Comparison of ENCODE assay signal across 16 cellular contexts in genomic region chr9:35636135-35636876, GRCh38. TPM values are rescaled to one million over a fixed set of nuclear protein-coding genes. Genes with fewer than 3 reads are reported as not detected.
DNase-seq lines count a peak whose midpoint lies in the region; ATAC-seq and TF ChIP-seq lines count a peak whose summit lies in the region.
"Had no signal": no experiment of that assay in that cellular context is flagged by ENCODE, and none has a peak within 500 bp of the region (broad histone marks: within the 10 kb centered on the region; RNA-seq: fewer than 3 reads in every experiment).

No MANE protein-coding gene starts in this region.

- H3K4me3 Mint-ChIP-seq in CD14-positive monocyte (peak overlapping the region in 1 of 2 donors; percentile 53), natural killer cell (peak overlapping the region; percentile 76), progenitor cell of endocrine pancreas (ENCODE audit: low read depth) (no peak overlapping the region)
- H3K4me3 Mint-ChIP-seq in activated naive CD8-positive, alpha-beta T cell, result no peak overlapping the region

- TF ChIP-seq POLR2A in ovary (IDR thresholded peaks at IDR 0.05), result no peak

- TF ChIP-seq CTCF in CD14-positive monocyte (IDR thresholded peaks at IDR 0.05), result no peak
- TF ChIP-seq CTCF in GM10266 (IDR thresholded peaks at IDR 0.05; ENCODE audit: control insufficient read depth, insufficient read depth, low read depth, missing control alignments), result no peak
- no peak for TF ChIP-seq CTCF in natural killer cell (IDR thresholded peaks at IDR 0.05)
- no peak for TF ChIP-seq CTCF in ovary (IDR thresholded peaks at IDR 0.05)
- TF ChIP-seq CTCF in progenitor cell of endocrine pancreas (IDR thresholded peaks at IDR 0.05; ENCODE audit: unreplicated experiment), result no peak

- H3K27ac Mint-ChIP-seq in CD14-positive monocyte (peak overlapping the region; percentile 72 to 92 (median 91)), natural killer cell (peak overlapping the region; percentile 94 to 97), progenitor cell of endocrine pancreas (no peak overlapping the region)
- peak overlapping the region; percentile 43 for H3K27ac Mint-ChIP-seq in activated naive CD8-positive, alpha-beta T cell

- H3K36me3 Mint-ChIP-seq in CD14-positive monocyte (peaks cover 9% of the 10 kb centered on the region in 2 donors), natural killer cell (no peaks in the 10 kb centered on the region), progenitor cell of endocrine pancreas (ENCODE audit: insufficient read depth) (peaks cover 5% of the 10 kb centered on the region)
- peaks cover 7% of the 10 kb centered on the region for H3K36me3 Mint-ChIP-seq in activated naive CD8-positive, alpha-beta T cell

- H3K27me3 Mint-ChIP-seq in CD14-positive monocyte (ENCODE audit: low read depth in 3 of 3), result peaks cover 0 to 2% (median 0%) of the 10 kb centered on the region in 3 donors
- no peaks in the 10 kb centered on the region for H3K27me3 Mint-ChIP-seq in activated naive CD8-positive, alpha-beta T cell
- no peaks in the 10 kb centered on the region for H3K27me3 Mint-ChIP-seq in natural killer cell (ENCODE audit: low read depth in 2 of 2)
- H3K27me3 Mint-ChIP-seq in progenitor cell of endocrine pancreas, result peaks cover 6% of the 10 kb centered on the region

- H3K4me1 ChIP-seq in ovary (ENCODE audit: insufficient read depth), result no peaks in the 10 kb centered on the region
- H3K4me1 ChIP-seq: gastroesophageal sphincter had no signal

- intact Hi-C loops in CD14-positive monocyte (cut with micrococcal nuclease), result no loop called here
- intact Hi-C loops in natural killer cell (cut with micrococcal nuclease), result no loop called here
- intact Hi-C loops in ovary (cut with DNase I), result no loop called here

- H3K4me1 Mint-ChIP-seq in CD14-positive monocyte (peaks cover 76% of the 10 kb centered on the region), natural killer cell (peaks cover 61 to 62% of the 10 kb centered on the region in 2 donors), progenitor cell of endocrine pancreas (ENCODE audit: low read depth) (no peaks in the 10 kb centered on the region)
- H3K4me1 Mint-ChIP-seq in activated naive CD8-positive, alpha-beta T cell (ENCODE audit: low read depth), result peaks cover 48% of the 10 kb centered on the region

- ATAC-seq in natural killer cell, result peak in 2 of 3 donors; percentile 22 to 34
- ATAC-seq in HG03571 (IDR thresholded peaks at IDR 0.05; ENCODE audit: unreplicated experiment), result no peak
- ATAC-seq: gastroesophageal sphincter had no signal

- WGBS in ovary, 3 donors, result 71 to 85% (median 80%) methylated on average over 9 of the region's 9 CpGs

- H3K27ac ChIP-seq in ovary, result no peak overlapping the region
- H3K27ac ChIP-seq: gastroesophageal sphincter had no signal

- H3K27me3 ChIP-seq in ovary, result no peaks in the 10 kb centered on the region
- H3K27me3 ChIP-seq: gastroesophageal sphincter had no signal

- no peak overlapping the region for H3K4me3 ChIP-seq in ovary
- H3K4me3 ChIP-seq: gastroesophageal sphincter had no signal

- H3K9me3 Mint-ChIP-seq in CD14-positive monocyte (peaks cover 0 to 6% (median 3%) of the 10 kb centered on the region in 7 donors), natural killer cell (no peaks in the 10 kb centered on the region), progenitor cell of endocrine pancreas (ENCODE audit: low read depth) (peaks cover 8% of the 10 kb centered on the region)
- H3K9me3 Mint-ChIP-seq in activated naive CD8-positive, alpha-beta T cell (ENCODE audit: low read depth), result no peaks in the 10 kb centered on the region

- H3K9me3 ChIP-seq in ovary, result no peaks in the 10 kb centered on the region
- H3K9me3 ChIP-seq: gastroesophageal sphincter had no signal

- no peaks in the 10 kb centered on the region for H3K36me3 ChIP-seq in ovary

- DNase-seq in CD14-positive monocyte (ENCODE audit: low spot score) (no peak), GM10266 (ENCODE audit: extremely low spot score) (peak; percentile 2), natural killer cell (no peak), ovary (no peak), progenitor cell of endocrine pancreas (ENCODE audit: low spot score, unreplicated experiment) (no peak), AML-193 (lab: John Stamatoyannopoulos, UW) (no peak)
- DNase-seq: activated CD4-positive, alpha-beta T cell treated with anti-CD3 and anti-CD28 coated beads, Interleukin-2, amount 50 U/mL, for 4 hours; activated naive CD4-positive, alpha-beta T cell treated with anti-CD3 and anti-CD28 coated beads, Interleukin-2, amount 50 U/mL, for 16 hours; cerebellar nuclear complex; GOT3; NCI-H1436; NCI-H446 had no signal

- TF ChIP-seq EP300 in ovary (IDR thresholded peaks at IDR 0.05), result no peak

RNA-seq across cellular contexts. Expression of gene SIT1, which starts 14.4 kb away (rescaled TPM):
- polyA plus RNA-seq in CD14-positive monocyte (under 1 TPM; 0.27 to 0.36 TPM), ovary (under 1 TPM; 0.29 to 0.82 TPM)
- total RNA-seq in natural killer cell (1 to 10 TPM in 2 of 3 donors, not detected in 1; 1.2 to 1.4 TPM), ovary (under 1 TPM in 4 of 7 donors, not detected in 3; 0.20 to 0.72 (median 0.56) TPM), progenitor cell of endocrine pancreas (not detected in 2 replicates)
- total RNA-seq: RPMI7951 had no signal

RNA-seq across cellular contexts. Expression of gene CD72, which starts 18.1 kb away (rescaled TPM):
- polyA plus RNA-seq in CD14-positive monocyte (1 to 10 TPM; 1.6 to 1.8 TPM), ovary (1 to 10 TPM in 1 of 2 donors, under 1 TPM in 1; 0.98 to 3.8 TPM)
- total RNA-seq in natural killer cell (10 to 100 TPM; 27.0 to 48.1 (median 32.3) TPM), ovary (1 to 10 TPM in 5 of 7 donors, under 1 TPM in 2; 0.28 to 4.1 (median 1.2) TPM), progenitor cell of endocrine pancreas (3.1 and 4.2 TPM in 2 replicates)

RNA-seq across cellular contexts. Expression of gene RMRP, which starts 21.5 kb away (rescaled TPM):
- polyA plus RNA-seq in CD14-positive monocyte (10 to 100 TPM in 1 of 2 donors, not detected in 1; 13.3 TPM), ovary (100 to 1,000 TPM in 1 of 2 donors, not detected in 1; 126 TPM)
- total RNA-seq in natural killer cell (1,000 to 10,000 TPM; 5,042 to 6,602 (median 5,874) TPM), ovary (over 10,000 TPM in 5 of 7 donors, 1,000 to 10,000 TPM in 2; 3,031 to 27,726 (median 15,130) TPM), progenitor cell of endocrine pancreas (15,251 and 16,487 TPM in 2 replicates)

RNA-seq across cellular contexts. Expression of gene CCDC107, which starts 21.8 kb away (rescaled TPM):
- 10 to 100 TPM; 23.2 to 32.6 TPM for polyA plus RNA-seq in CD14-positive monocyte
- 10 to 100 TPM; 30.9 to 37.9 (median 36.8) TPM for total RNA-seq in natural killer cell
- total RNA-seq in ovary, result 10 to 100 TPM; 14.6 to 29.8 (median 19.1) TPM
- polyA plus RNA-seq in ovary, result 10 to 100 TPM; 15.0 to 17.8 TPM
- total RNA-seq in progenitor cell of endocrine pancreas, result 17.2 and 18.8 TPM in 2 replicates

RNA-seq across cellular contexts. Expression of gene ARHGEF39, which starts 28.7 kb away (rescaled TPM):
- polyA plus RNA-seq in CD14-positive monocyte (under 1 TPM; 0.13 to 0.42 TPM), ovary (under 1 TPM; 0.17 to 0.52 TPM)
- total RNA-seq in natural killer cell (1 to 10 TPM; 1.3 to 3.2 (median 1.5) TPM), ovary (1 to 10 TPM in 2 of 7 donors, under 1 TPM in 5; 0.17 to 1.4 (median 0.58) TPM), progenitor cell of endocrine pancreas (9.1 and 10.4 TPM in 2 replicates)
